ENCODE assay signal across 20 cellular contexts in genomic region chr13:78319101-78319627, GRCh38.
"Had no signal": no experiment of that assay in that cellular context is flagged by ENCODE, and none has a peak within 500 bp of the region (broad histone marks: within the 10 kb centered on the region; RNA-seq: fewer than 3 reads in every experiment).

No MANE protein-coding gene starts in this region.

- ATAC-seq: activated T-cell treated with anti-CD3 and anti-CD28 coated beads, Interleukin-2, amount 50 U/mL, for 4 hours; PC-3; T-helper 17 cell had no signal

- H3K27ac Mint-ChIP-seq: activated CD4-positive, alpha-beta memory T cell treated with anti-CD3 and anti-CD28 coated beads for 36 hours; activated CD4-positive, alpha-beta T cell treated with anti-CD3 and anti-CD28 coated beads, Interleukin-2, amount 10 ng/mL, durations not matched to agents 7 days and 5 days; activated naive CD8-positive, alpha-beta T cell; brain; T-helper 17 cell had no signal

- DNase-seq: activated CD4-positive, alpha-beta memory T cell treated with anti-CD3 and anti-CD28 coated beads for 36 hours; activated CD4-positive, alpha-beta T cell treated with anti-CD3 and anti-CD28 coated beads, Interleukin-2, amount 10 ng/mL, durations not matched to agents 7 days and 5 days; activated CD4-positive, CD25-positive, alpha-beta regulatory T cell; activated CD8-positive, alpha-beta memory T cell treated with anti-CD3 and anti-CD28 coated beads for 24 hours; activated effector memory CD4-positive, alpha-beta T cell treated with anti-CD3 and anti-CD28 coated beads, Interleukin-2, amount 50 U/mL, for 16 hours; activated naive CD4-positive, alpha-beta T cell treated with Interleukin-2 at 50 U/mL for 16 hours; activated T-cell treated with anti-CD3 and anti-CD28 coated beads, Interleukin-2, amount 50 U/mL, for 4 hours; amygdala; NCI-H1092; NCI-H1417 treated with DMSO at 0.1 percent for 48 hours; NCI-H1694; NCI-H2081; NCI-H446; NCI-H524; PC-3; T-helper 17 cell; T-helper 9 cell had no signal

- H3K4me3 Mint-ChIP-seq: activated CD4-positive, alpha-beta memory T cell treated with anti-CD3 and anti-CD28 coated beads for 36 hours; activated CD4-positive, alpha-beta T cell treated with anti-CD3 and anti-CD28 coated beads, Interleukin-2, amount 10 ng/mL, durations not matched to agents 7 days and 5 days; activated naive CD8-positive, alpha-beta T cell; activated T-cell treated with anti-CD3 and anti-CD28 coated beads, Interleukin-2, amount 50 U/mL, for 4 hours; brain; T-helper 17 cell had no signal

- H3K4me3 ChIP-seq: cardiac muscle cell had no signal

- H3K27me3 ChIP-seq: cardiac muscle cell had no signal

- H3K9me3 Mint-ChIP-seq: activated CD4-positive, alpha-beta memory T cell treated with anti-CD3 and anti-CD28 coated beads for 36 hours; activated CD4-positive, alpha-beta T cell treated with anti-CD3 and anti-CD28 coated beads, Interleukin-2, amount 10 ng/mL, durations not matched to agents 7 days and 5 days; activated T-cell treated with anti-CD3 and anti-CD28 coated beads, Interleukin-2, amount 50 U/mL, for 4 hours; brain had no signal

- H3K36me3 Mint-ChIP-seq: activated CD4-positive, alpha-beta memory T cell treated with anti-CD3 and anti-CD28 coated beads for 36 hours; activated naive CD8-positive, alpha-beta T cell; brain had no signal

- H3K4me1 Mint-ChIP-seq: activated CD4-positive, alpha-beta T cell treated with anti-CD3 and anti-CD28 coated beads, Interleukin-2, amount 10 ng/mL, durations not matched to agents 7 days and 5 days; T-helper 17 cell had no signal

- H3K36me3 ChIP-seq: cardiac muscle cell had no signal

- H3K27me3 Mint-ChIP-seq: activated CD4-positive, alpha-beta memory T cell treated with anti-CD3 and anti-CD28 coated beads for 36 hours; activated CD4-positive, alpha-beta T cell treated with anti-CD3 and anti-CD28 coated beads, Interleukin-2, amount 10 ng/mL, durations not matched to agents 7 days and 5 days; brain had no signal
